ENCODE assay signal across 6 cellular contexts in genomic region chr6:41071501-41071922, GRCh38. TPM values are rescaled to one million over a fixed set of nuclear protein-coding genes. Genes with fewer than 3 reads are reported as not detected.
A peak's percentile ranks its signal among the peaks of the same experiment; 100 is the strongest.
DNase-seq lines count a peak whose midpoint lies in the region; ATAC-seq and TF ChIP-seq lines count a peak whose summit lies in the region.

No MANE protein-coding gene starts in this region.

- H4K20me1 ChIP-seq in fibroblast of lung (ENCODE audit: control insufficient read depth, extremely low read depth, insufficient read depth, low read length) = no peaks in the 10 kb centered on the region

- H3K9me3 ChIP-seq in NT2/D1 (ENCODE audit: insufficient read depth, low read length) (no peaks in the 10 kb centered on the region), fibroblast of lung (ENCODE audit: control insufficient read depth, insufficient read depth, low read depth, low read length) (no peaks in the 10 kb centered on the region), suprapubic skin (no peaks in the 10 kb centered on the region)

- peak overlapping the region; percentile 85 for H3K4me2 ChIP-seq in fibroblast of lung (ENCODE audit: extremely low read depth, insufficient read depth, low read length)

- no peak for TF ChIP-seq EP300 in suprapubic skin (IDR thresholded peaks at IDR 0.05)

- H3K4me1 ChIP-seq in NT2/D1 (ENCODE audit: insufficient read depth, insufficient read length) = no peaks in the 10 kb centered on the region
- H3K4me1 ChIP-seq in fibroblast of lung (ENCODE audit: control insufficient read depth, extremely low read depth, insufficient read depth, low read length) = peaks cover 3% of the 10 kb centered on the region
- peaks cover 34% of the 10 kb centered on the region for H3K4me1 ChIP-seq in suprapubic skin

- peak overlapping the region; percentile 96 for H3K9ac ChIP-seq in NT2/D1 (ENCODE audit: insufficient read length, low read depth)
- peak overlapping the region; percentile 74 for H3K9ac ChIP-seq in fibroblast of lung (ENCODE audit: insufficient read depth, low read length)

- peak overlapping the region; percentile 82 for H2AFZ ChIP-seq in fibroblast of lung (ENCODE audit: low read length)

- H3K27ac ChIP-seq in fibroblast of lung (ENCODE audit: insufficient read depth, low read length) = peak overlapping the region; percentile 94
- peak overlapping the region; percentile 100 for H3K27ac ChIP-seq in suprapubic skin

- WGBS in suprapubic skin = under 1% methylated on average over 16 of the region's 16 CpGs

- no peak for TF ChIP-seq POLR2A in suprapubic skin (IDR thresholded peaks at IDR 0.05)

- H3K4me3 ChIP-seq in NT2/D1 (ENCODE audit: insufficient read length, low read depth) (peak overlapping the region; percentile 97), fibroblast of lung (replicated peaks in 1 of 4; ENCODE audit: control extremely low read depth in 1 of 4, insufficient read depth in 1 of 4, low read depth in 3 of 4, low read length in 4 of 4) (peak overlapping the region; percentile 74 to 98 (median 84)), suprapubic skin (peak overlapping the region; percentile 73)

- TF ChIP-seq CTCF in GM10266 (IDR thresholded peaks at IDR 0.05; ENCODE audit: control insufficient read depth, insufficient read depth, low read depth, missing control alignments) = peak; percentile 17
- TF ChIP-seq CTCF in fibroblast of lung (conservative IDR thresholded peaks at IDR 0.05 in 1 of 2, IDR thresholded peaks at IDR 0.05 in 1 of 2; ENCODE audit: low read depth in 1 of 2, low read length in 2 of 2) = peak in 1 of 2 donors; percentile 18
- no peak for TF ChIP-seq CTCF in suprapubic skin (IDR thresholded peaks at IDR 0.05)

- no peak for DNase-seq in GM10266 (ENCODE audit: extremely low spot score)
- DNase-seq in NT2/D1 (ENCODE audit: low read depth, low spot score) = no peak
- no peak for DNase-seq in fibroblast of lung (ENCODE audit: low read depth in 2 of 2)
- no peak for DNase-seq in suprapubic skin (ENCODE audit: low spot score in 2 of 2)
- DNase-seq in AG20443 (ENCODE audit: low spot score) = no peak

- ATAC-seq in HG02588 (IDR thresholded peaks at IDR 0.05; ENCODE audit: unreplicated experiment) = no peak

- peaks cover 29% of the 10 kb centered on the region for H3K79me2 ChIP-seq in fibroblast of lung (ENCODE audit: control insufficient read depth, insufficient read depth, low read length)

- H3K36me3 ChIP-seq in NT2/D1 (ENCODE audit: insufficient read depth, insufficient read length, low read length) (peaks cover 31% of the 10 kb centered on the region), fibroblast of lung (ENCODE audit: control insufficient read depth, insufficient read depth, low read length) (no peaks in the 10 kb centered on the region), suprapubic skin (peaks cover 26% of the 10 kb centered on the region)

- H3K27me3 ChIP-seq in NT2/D1 (ENCODE audit: insufficient read depth, insufficient read length) (no peaks in the 10 kb centered on the region), fibroblast of lung (ENCODE audit: control insufficient read depth, insufficient read depth, low read length) (no peaks in the 10 kb centered on the region), suprapubic skin (no peaks in the 10 kb centered on the region)

RNA-seq across cellular contexts. Expression of gene OARD1, which starts 0.6 kb away (rescaled TPM):
- total RNA-seq in fibroblast of lung = 10.3 and 12.4 TPM in 2 replicates
- polyA plus RNA-seq in fibroblast of lung = 9.8 and 11.7 TPM in 2 replicates
- polyA plus RNA-seq in fibroblast of lung (2012) = 12.8 and 13.4 TPM in 2 replicates
- 0.27 TPM in 1 of 2 replicates, not detected in the other for polyA minus RNA-seq in fibroblast of lung (ENCODE audit: low replicate concordance)
- 10 to 100 TPM; 11.3 to 29.9 (median 20.6) TPM for total RNA-seq in suprapubic skin

RNA-seq across cellular contexts. Expression of gene NFYA, which starts 1.3 kb away (rescaled TPM):
- total RNA-seq in fibroblast of lung (10.0 and 14.9 TPM in 2 replicates), suprapubic skin (10 to 100 TPM; 19.7 to 33.0 (median 24.2) TPM)
- polyA plus RNA-seq in fibroblast of lung = 6.9 and 10.0 TPM in 2 replicates
- polyA plus RNA-seq in fibroblast of lung (2012) = 9.4 and 13.5 TPM in 2 replicates
- polyA minus RNA-seq in fibroblast of lung (ENCODE audit: low replicate concordance) = 23.5 and 34.7 TPM in 2 replicates

RNA-seq across cellular contexts. Expression of gene APOBEC2, which starts 18.5 kb away (rescaled TPM):
- total RNA-seq in fibroblast of lung = not detected in 2 replicates
- not detected in 2 replicates for polyA plus RNA-seq in fibroblast of lung
- polyA plus RNA-seq in fibroblast of lung (2012) = not detected in 2 replicates
- not detected in 2 replicates for polyA minus RNA-seq in fibroblast of lung (ENCODE audit: low replicate concordance)
- total RNA-seq in suprapubic skin = not detected

RNA-seq across cellular contexts. Expression of gene TSPO2, which starts 29.2 kb away (rescaled TPM):
- total RNA-seq in fibroblast of lung (not detected in 2 replicates), suprapubic skin (not detected)
- polyA plus RNA-seq in fibroblast of lung = not detected in 2 replicates
- polyA plus RNA-seq in fibroblast of lung (2012) = not detected in 2 replicates
- polyA minus RNA-seq in fibroblast of lung (ENCODE audit: low replicate concordance) = not detected in 2 replicates

RNA-seq across cellular contexts. Expression of gene UNC5CL, which starts 32.5 kb away (rescaled TPM):
- 0.17 and 0.26 TPM in 2 replicates for total RNA-seq in fibroblast of lung
- polyA plus RNA-seq in fibroblast of lung = 0.01 TPM in 1 of 2 replicates, not detected in the other
- polyA plus RNA-seq in fibroblast of lung (2012) = not detected in 2 replicates
- not detected in 2 replicates for polyA minus RNA-seq in fibroblast of lung (ENCODE audit: low replicate concordance)
- total RNA-seq in suprapubic skin = 1 to 10 TPM in 2 of 4 donors, under 1 TPM in 2; 0.19 to 6.9 (median 1.4) TPM
